8 cellular contexts compared by ENCODE assay signal in genomic region chr3:146543461-146544012, GRCh38. TPM values are rescaled to one million over a fixed set of nuclear protein-coding genes. Genes with fewer than 3 reads are reported as not detected.
DNase-seq lines count a peak whose midpoint lies in the region; ATAC-seq and TF ChIP-seq lines count a peak whose summit lies in the region.

No MANE protein-coding gene starts in this region.

- peaks cover 8 to 32% (median 14%) of the 10 kb centered on the region in 11 experiments; a peak in 20 of 22 replicates for H3K36me3 ChIP-seq in BLaER1 treated with 17β-estradiol and CSF1 and Interleukin-3, amounts not matched to agents 10 nM and 100 nM

- peaks cover 0 to 36% (median 14%) of the 10 kb centered on the region in 11 experiments; a peak in 10 of 22 replicates for H4K20me1 ChIP-seq in BLaER1 treated with 17β-estradiol and CSF1 and Interleukin-3, amounts not matched to agents 10 nM and 100 nM

- H3K27me3 ChIP-seq in BLaER1 treated with 17β-estradiol and CSF1 and Interleukin-3, amounts not matched to agents 10 nM and 100 nM, result no peaks in the 10 kb centered on the region
- H3K27me3 ChIP-seq in foreskin keratinocyte, result no peaks in the 10 kb centered on the region

- peak overlapping the region; percentile 93 to 100 (median 97) for H3K27ac ChIP-seq in BLaER1 treated with 17β-estradiol and CSF1 and Interleukin-3, amounts not matched to agents 10 nM and 100 nM
- H3K27ac ChIP-seq in foreskin keratinocyte, result peak overlapping the region; percentile 84

- DNase-seq in foreskin keratinocyte (peak in 1 of 2 donors; percentile 18), pons (ENCODE audit: low spot score) (peak; percentile 9), nucleus accumbens (lab: John Stamatoyannopoulos, UW) (no peak), ecto neural progenitor cell (ENCODE audit: low spot score) (no peak)

- H3K4me1 ChIP-seq in BLaER1 treated with 17β-estradiol and CSF1 and Interleukin-3, amounts not matched to agents 10 nM and 100 nM, result peaks cover 42 to 58% (median 49%) of the 10 kb centered on the region in 10 experiments
- H3K4me1 ChIP-seq in foreskin keratinocyte, result peaks cover 31% of the 10 kb centered on the region

- H3K9ac ChIP-seq in BLaER1 treated with 17β-estradiol and CSF1 and Interleukin-3, amounts not matched to agents 10 nM and 100 nM, result peak overlapping the region; percentile 91 to 99 (median 96)

- ATAC-seq in GM19351 (IDR thresholded peaks at IDR 0.05; ENCODE audit: unreplicated experiment) (peak; percentile 22), HG03457 (IDR thresholded peaks at IDR 0.05; ENCODE audit: unreplicated experiment) (peak; percentile 0), foreskin keratinocyte (no peak)

- H3K4me2 ChIP-seq in BLaER1 treated with 17β-estradiol and CSF1 and Interleukin-3, amounts not matched to agents 10 nM and 100 nM, result peak overlapping the region; percentile 84 to 98 (median 91)

- TF ChIP-seq CTCF in WI38 (IDR thresholded peaks at IDR 0.05; ENCODE audit: low read depth, low read length), result no peak
- TF ChIP-seq CTCF in foreskin keratinocyte (conservative IDR thresholded peaks at IDR 0.05), result no peak

- peaks cover 0 to 12% (median 7%) of the 10 kb centered on the region in 11 experiments; a peak in 12 of 22 replicates for H3K9me3 ChIP-seq in BLaER1 treated with 17β-estradiol and CSF1 and Interleukin-3, amounts not matched to agents 10 nM and 100 nM (replicated peaks in 1 of 11)

- peak overlapping the region; percentile 72 to 97 (median 87) for H3K4me3 ChIP-seq in BLaER1 treated with 17β-estradiol and CSF1 and Interleukin-3, amounts not matched to agents 10 nM and 100 nM
- peak overlapping the region; percentile 87 for H3K4me3 ChIP-seq in WI38 (ENCODE audit: low read depth, low read length)

RNA-seq across cellular contexts. Expression of gene PLSCR1, which starts 0.9 kb away (rescaled TPM):
- total RNA-seq in foreskin keratinocyte, result 147 and 160 TPM in 2 replicates
- 86.7 and 98.0 TPM in 2 replicates for polyA plus RNA-seq in foreskin keratinocyte
